Comparison of ENCODE assay signal across 16 cellular contexts in genomic region chr4:69546121-69546520, GRCh38. TPM values are rescaled to one million over a fixed set of nuclear protein-coding genes. Genes with fewer than 3 reads are reported as not detected.
DNase-seq lines count a peak whose midpoint lies in the region; ATAC-seq, FAIRE-seq and TF ChIP-seq lines count a peak whose summit lies in the region.
"Had no signal": no experiment of that assay in that cellular context is flagged by ENCODE, and none has a peak within 500 bp of the region (broad histone marks: within the 10 kb centered on the region; RNA-seq: fewer than 3 reads in every experiment).

No MANE protein-coding gene starts in this region.

- TF ChIP-seq CTCF in fibroblast of mammary gland (conservative IDR thresholded peaks at IDR 0.05; ENCODE audit: control insufficient read depth, insufficient read depth, low read depth, low read length) (no peak), nephron (IDR thresholded peaks at IDR 0.05; ENCODE audit: unreplicated experiment in 3 of 3) (no peak), natural killer cell (IDR thresholded peaks at IDR 0.05) (no peak), upper lobe of right lung (IDR thresholded peaks at IDR 0.05) (no peak), chondrocyte (IDR thresholded peaks at IDR 0.05) (no peak)

- H3K27me3 ChIP-seq in upper lobe of right lung: no peaks in the 10 kb centered on the region

- ATAC-seq in natural killer cell (no peak), upper lobe of right lung (no peak)

- no peaks in the 10 kb centered on the region for H3K4me1 ChIP-seq in upper lobe of right lung

- H3K4me1 Mint-ChIP-seq in nephron (peaks cover 19% of the 10 kb centered on the region), natural killer cell (no peaks in the 10 kb centered on the region), chondrocyte (ENCODE audit: low read depth) (no peaks in the 10 kb centered on the region)
- H3K4me1 Mint-ChIP-seq: memory B cell had no signal

- H3K9me3 Mint-ChIP-seq in nephron (peaks cover 7% of the 10 kb centered on the region), natural killer cell (peaks cover 11 to 18% of the 10 kb centered on the region in 2 donors), chondrocyte (ENCODE audit: low read depth) (no peaks in the 10 kb centered on the region)

- DNase-seq in HS-5 (ENCODE audit: low read depth) (peak; percentile 36), RCC 7860 (ENCODE audit: low spot score) (peak; percentile 86), fibroblast of mammary gland (ENCODE audit: low read depth) (peak; percentile 0), natural killer cell (no peak), medulla oblongata (ENCODE audit: extremely low spot score) (no peak), upper lobe of right lung (no peak), chondrocyte (ENCODE audit: low spot score) (no peak)
- DNase-seq: cortex of kidney; NCI-H1694 treated with DMSO at 0.1 percent for 48 hours; NCI-H526; stimulated activated CD4-positive, alpha-beta T cell treated with anti-CD3 and anti-CD28 coated beads, Interleukin-12 subunit alpha, Interleukin-12 subunit beta, amount 100 ng/mL, for 4 hours had no signal

- H3K27me3 Mint-ChIP-seq in nephron (ENCODE audit: low read depth) (no peaks in the 10 kb centered on the region), natural killer cell (ENCODE audit: low read depth in 2 of 2) (no peaks in the 10 kb centered on the region), chondrocyte (ENCODE audit: low read depth) (no peaks in the 10 kb centered on the region)
- H3K27me3 Mint-ChIP-seq: memory B cell had no signal

- H3K36me3 Mint-ChIP-seq in nephron (ENCODE audit: low read depth): no peaks in the 10 kb centered on the region
- H3K36me3 Mint-ChIP-seq in natural killer cell: no peaks in the 10 kb centered on the region
- H3K36me3 Mint-ChIP-seq in chondrocyte (ENCODE audit: low read depth): no peaks in the 10 kb centered on the region
- H3K36me3 Mint-ChIP-seq: memory B cell had no signal

- H3K4me3 Mint-ChIP-seq in nephron (peak overlapping the region in 2 of 3 experiments; percentile 12 to 59), natural killer cell (no peak overlapping the region), chondrocyte (ENCODE audit: unreplicated experiment) (no peak overlapping the region)
- H3K4me3 Mint-ChIP-seq: memory B cell had no signal

- FAIRE-seq in RCC 7860 (lab: Jason Lieb, UNC): peak; percentile 89
- FAIRE-seq: H1 had no signal

- H3K36me3 ChIP-seq in upper lobe of right lung: no peaks in the 10 kb centered on the region

- no peak overlapping the region for H3K27ac ChIP-seq in upper lobe of right lung

- intact Hi-C loops in natural killer cell (cut with micrococcal nuclease) (no loop called here), upper lobe of right lung (cut with DNase I) (no loop called here)

- H3K4me3 ChIP-seq in fibroblast of mammary gland (ENCODE audit: control insufficient read depth, low read depth, low read length) (no peak overlapping the region), upper lobe of right lung (no peak overlapping the region)

- peak overlapping the region; percentile 18 to 73 (median 40) for H3K27ac Mint-ChIP-seq in nephron
- H3K27ac Mint-ChIP-seq in natural killer cell: no peak overlapping the region
- H3K27ac Mint-ChIP-seq in chondrocyte (ENCODE audit: unreplicated experiment): no peak overlapping the region
- H3K27ac Mint-ChIP-seq: memory B cell had no signal

- H3K9me3 ChIP-seq in upper lobe of right lung: no peaks in the 10 kb centered on the region

RNA-seq across cellular contexts. Expression of gene UGT2B4, which starts 50.4 kb away (rescaled TPM):
- not detected for total RNA-seq in natural killer cell
- total RNA-seq in upper lobe of right lung: not detected
- not detected in 3 replicates for total RNA-seq in chondrocyte
- total RNA-seq: H1; osteoblast; T-helper 2 cell treated with Interferon-gamma antibody and Interleukin-4, amounts not matched to agents 100 ng/mL and 5 ng/mL, for 36 hours had no signal

Comparison
In these comparisons a context has a peak if more than half of its experiments do, and no peak if none do; other contexts are left out.
1. DNase-seq: peak in HS-5 (single experiment), RCC 7860 (single experiment) and fibroblast of mammary gland (single experiment); none in natural killer cell (single experiment), medulla oblongata (single experiment), upper lobe of right lung (single experiment) and chondrocyte (single experiment).
2. H3K27ac Mint-ChIP-seq: peak in nephron (3 of 3); none in natural killer cell (0 of 2) and chondrocyte (single experiment).
3. H3K4me3 Mint-ChIP-seq: peak in nephron (2 of 3); none in natural killer cell (single experiment) and chondrocyte (single experiment).